1 cellular context compared by ENCODE assay signal in the genomic region with DNA sequence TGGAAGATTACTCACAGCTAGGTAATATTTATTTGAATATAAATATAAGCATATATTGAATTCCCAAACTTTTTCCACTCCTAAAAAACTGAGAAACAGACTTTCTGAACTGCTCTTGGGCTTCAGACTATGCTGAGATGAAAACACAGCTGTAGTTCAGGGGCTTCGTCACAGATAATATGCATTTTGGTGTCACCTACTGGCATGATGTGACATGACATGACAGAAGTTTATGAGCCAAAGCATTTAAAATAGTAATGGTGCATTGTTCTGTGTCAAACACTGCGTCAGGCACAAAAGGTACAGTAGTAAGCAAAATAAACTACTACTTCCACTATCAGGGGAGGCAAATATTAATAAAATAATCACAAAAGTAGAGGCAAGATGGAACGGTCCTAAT.
TF ChIP-seq lines count a peak whose summit lies in the region.

No MANE protein-coding gene starts in this region.

TF ChIP-seq in GM12878, 131 proteins besides CTCF, POLR2A, EP300 and RAD21 (continued from another document):
- TF ChIP-seq SMAD1 (IDR thresholded peaks at IDR 0.05; ENCODE audit: low read depth, partially characterized antibody) (no peak), GATAD2B (conservative IDR thresholded peaks at IDR 0.05; ENCODE audit: low read depth) (no peak), NBN (IDR thresholded peaks at IDR 0.05) (no peak), CHD4 (IDR thresholded peaks at IDR 0.05) (no peak), SUPT20H (IDR thresholded peaks at IDR 0.05; ENCODE audit: borderline replicate concordance, control insufficient read depth, low read depth, low read length) (no peak), BCL11A (IDR thresholded peaks at IDR 0.05; ENCODE audit: low read depth, low read length) (no peak)
